Comparison of ENCODE assay signal across 20 cellular contexts in genomic region chr17:18004345-18004744, GRCh38. TPM values are rescaled to one million over a fixed set of nuclear protein-coding genes. Genes with fewer than 3 reads are reported as not detected.
DNase-seq lines count a peak whose midpoint lies in the region; ATAC-seq and TF ChIP-seq lines count a peak whose summit lies in the region.
"Had no signal": no experiment of that assay in that cellular context is flagged by ENCODE, and none has a peak within 500 bp of the region (broad histone marks: within the 10 kb centered on the region; RNA-seq: fewer than 3 reads in every experiment).

No MANE protein-coding gene starts in this region.

- 95% methylated on average over 3 of the region's 9 CpGs; no CpG with 5 or more reads in 1 of the 2 experiments for WGBS in IMR-90 (ENCODE audit: extremely low coverage in 2 of 2, insufficient read length in 1 of 2), 2 experiments

- H3K27ac Mint-ChIP-seq in CD4-positive, alpha-beta memory T cell: no peak overlapping the region
- H3K27ac Mint-ChIP-seq: activated CD4-positive, alpha-beta T cell treated with anti-CD3 and anti-CD28 coated beads, Interleukin-2, amount 10 ng/mL, durations not matched to agents 24 days and 14 days; activated T-helper 2 cell treated with anti-CD3 and anti-CD28 coated beads, Interferon-gamma antibody, Interleukin-2, Interleukin-4, amounts not matched to agents 10 μg/mL and 5 μg/mL and 100 μg/mL, durations not matched to agents 14 hours and 24 hours and 36 hours; natural killer cell had no signal

- in situ Hi-C loops in IMR-90 (cut with MboI; ENCODE audit: low sequenced_read_pairs): no loop called here

- no peak overlapping the region for H3K18ac ChIP-seq in IMR-90 (ENCODE audit: low read depth, low read length)

- H3K27me3 ChIP-seq in BLaER1 (no peaks in the 10 kb centered on the region), IMR-90 (ENCODE audit: control insufficient read depth, insufficient read depth, low read length) (no peaks in the 10 kb centered on the region)
- H3K27me3 ChIP-seq in CD4-positive, alpha-beta memory T cell (ENCODE audit: insufficient read depth, low read length): no peaks in the 10 kb centered on the region
- H3K27me3 ChIP-seq: body of pancreas, tibial artery had no signal

- H4K20me1 ChIP-seq in BLaER1 (no peaks in the 10 kb centered on the region), IMR-90 (ENCODE audit: insufficient read depth, low read length) (no peaks in the 10 kb centered on the region)

- intact Hi-C loops in IMR-90 (cut with micrococcal nuclease): no loop called here
- intact Hi-C loops in CD4-positive, alpha-beta memory T cell (cut with micrococcal nuclease): no loop called here

- H3K14ac ChIP-seq in IMR-90 (replicated peaks; ENCODE audit: low read depth, low read length): no peak overlapping the region; the same call in 1 of the 2 replicates

- no peak overlapping the region for H3K56ac ChIP-seq in IMR-90 (ENCODE audit: extremely low read depth, insufficient read depth, low read length)

- H2AK9ac ChIP-seq in IMR-90 (replicated peaks; ENCODE audit: low read depth, low read length, poor library complexity): no peak overlapping the region

- H3K4me3 ChIP-seq in BLaER1: no peak overlapping the region
- no peak overlapping the region for H3K4me3 ChIP-seq in IMR-90 (ENCODE audit: insufficient read depth, low read depth, low read length)
- H3K4me3 ChIP-seq in CD4-positive, alpha-beta memory T cell (ENCODE audit: low read length in 2 of 2): no peak overlapping the region
- H3K4me3 ChIP-seq: body of pancreas, tibial artery had no signal

- H3K4me1 Mint-ChIP-seq in CD4-positive, alpha-beta memory T cell: peaks cover 0 to 2% (median 0%) of the 10 kb centered on the region in 4 donors

- H3K4me2 ChIP-seq in BLaER1 (peak overlapping the region; percentile 66; the same call in 1 of the 2 replicates), IMR-90 (ENCODE audit: low read depth, low read length) (no peak overlapping the region)

- H3K9me3 ChIP-seq in BLaER1: no peaks in the 10 kb centered on the region
- H3K9me3 ChIP-seq in IMR-90 (ENCODE audit: control insufficient read depth, insufficient read depth, low read length): no peaks in the 10 kb centered on the region
- H3K9me3 ChIP-seq in CD4-positive, alpha-beta memory T cell (ENCODE audit: control insufficient read depth in 1 of 2, low read length in 2 of 2): no peaks in the 10 kb centered on the region
- H3K9me3 ChIP-seq: body of pancreas, tibial artery had no signal

- H3K4me1 ChIP-seq in BLaER1 (peaks cover 45% of the 10 kb centered on the region), IMR-90 (ENCODE audit: control insufficient read depth, insufficient read depth, low read length) (peaks cover 10% of the 10 kb centered on the region)
- no peaks in the 10 kb centered on the region for H3K4me1 ChIP-seq in CD4-positive, alpha-beta memory T cell (ENCODE audit: insufficient read depth, low read length)
- H3K4me1 ChIP-seq: body of pancreas, tibial artery had no signal

- peaks cover 22% of the 10 kb centered on the region for H3K36me3 ChIP-seq in BLaER1
- no peaks in the 10 kb centered on the region; the same call in 1 of the 2 replicates for H3K36me3 ChIP-seq in IMR-90 (ENCODE audit: control insufficient read depth, insufficient read depth, low read length)
- H3K36me3 ChIP-seq in CD4-positive, alpha-beta memory T cell (ENCODE audit: insufficient read depth, low read length): no peaks in the 10 kb centered on the region

- dilution Hi-C loops in IMR-90 (cut with HindIII; ENCODE audit: low sequenced_read_pairs, unreplicated experiment): no loop called here

- DNase-seq in IMR-90: peak; percentile 52
- DNase-seq in NCI-H2171 treated with DMSO at 0.1 percent for 48 hours (lab: John Stamatoyannopoulos, UW): peak; percentile 79
- DNase-seq in SHP77 treated with DMSO at 0.1 percent for 48 hours (lab: John Stamatoyannopoulos, UW): peak; percentile 96
- no peak for DNase-seq in CD4-positive, alpha-beta memory T cell
- no peak for DNase-seq in NCI-H774 (lab: John Stamatoyannopoulos, UW)
- DNase-seq: activated CD4-positive, alpha-beta T cell treated with anti-CD3 and anti-CD28 coated beads, Interleukin-2, amount 10 ng/mL, durations not matched to agents 24 days and 14 days; body of pancreas; GOT3; hippocampal formation; KG1; mesenchymal stem cell; natural killer cell; NK-92 treated with Interleukin-12 subunit alpha and Interleukin-12 subunit beta, amount 100 ng/mL, for 24 hours; stimulated activated CD4-positive, alpha-beta T cell treated with anti-CD3 and anti-CD28 coated beads, Interleukin-1b, Interleukin-23, amount 100 ng/mL, for 48 hours; stimulated activated naive CD4-positive, alpha-beta T cell treated with Interleukin-2 at 50 U/mL for 16 hours; tibial artery had no signal

- H2BK20ac ChIP-seq in IMR-90 (ENCODE audit: low read depth, low read length): no peak overlapping the region

- H3K4me3 Mint-ChIP-seq in CD4-positive, alpha-beta memory T cell: no peak overlapping the region
- H3K4me3 Mint-ChIP-seq: activated CD4-positive, alpha-beta T cell treated with anti-CD3 and anti-CD28 coated beads, Interleukin-2, amount 10 ng/mL, durations not matched to agents 24 days and 14 days; natural killer cell had no signal

- POLR2A ChIA-PET in IMR-90 (lab: Charles Lee; ENCODE audit: unreplicated experiment): no interaction called here
- POLR2A ChIA-PET in CD4-positive, alpha-beta memory T cell (lab: Charles Lee; ENCODE audit: partially characterized antibody): no interaction called here

- H2AFZ ChIP-seq in IMR-90 (replicated peaks; ENCODE audit: low read length, poor library complexity): no peak overlapping the region

- TF ChIP-seq POLR2A in IMR-90 (IDR thresholded peaks at IDR 0.05; ENCODE audit: low read depth, low read length): no peak
- no peak for TF ChIP-seq POLR2A in GM18505 (IDR thresholded peaks at IDR 0.05; ENCODE audit: borderline replicate concordance, extremely low read depth, insufficient read depth, insufficient read length)

- TF ChIP-seq CTCF in IMR-90 (conservative IDR thresholded peaks at IDR 0.05; ENCODE audit: low read depth, low read length): no peak

- ATAC-seq in IMR-90 (ENCODE audit: low read depth) (no peak), GM18505 (IDR thresholded peaks at IDR 0.05; ENCODE audit: unreplicated experiment) (no peak)
- no peak for ATAC-seq in activated CD4-positive, CD25-positive, alpha-beta regulatory T cell treated with anti-CD3 and anti-CD28 coated beads, Interleukin-2, amount 50 U/mL, for 24 hours
- ATAC-seq: body of pancreas, natural killer cell had no signal

- no peak overlapping the region for H4K5ac ChIP-seq in IMR-90 (ENCODE audit: low read depth, low read length)

- no peaks in the 10 kb centered on the region for H3K27me3 Mint-ChIP-seq in CD4-positive, alpha-beta memory T cell
- H3K27me3 Mint-ChIP-seq: activated CD4-positive, alpha-beta T cell treated with anti-CD3 and anti-CD28 coated beads, Interleukin-2, amount 10 ng/mL, durations not matched to agents 24 days and 14 days had no signal

- CTCF ChIA-PET in IMR-90 (lab: Yijun Ruan, JAX): interaction anchor here (0.7 to 0.9 kb wide), 2 partner anchors 29 to 111 kb away, joined by 3 to 5 read pairs; no protein-coding TSS in a partner anchor
- CTCF ChIA-PET in CD4-positive, alpha-beta memory T cell (lab: Charles Lee; ENCODE audit: partially characterized antibody): interaction anchor here (0.6 to 0.7 kb wide), 2 partner anchors 25 to 114 kb away, joined by 3 to 6 read pairs; no protein-coding TSS in a partner anchor

- BruUV-seq in IMR-90 (replicated peaks; lab: Mats Ljungman, UMichigan): no TSS peak

- H3K79me1 ChIP-seq in IMR-90 (ENCODE audit: low read depth in 1 of 2, low read length in 2 of 2): no peaks in the 10 kb centered on the region; a peak in 1 of 4 replicates

- H2BK120ac ChIP-seq in IMR-90 (ENCODE audit: low read depth, low read length): no peak overlapping the region

- peaks cover 29% of the 10 kb centered on the region for H3K9me1 ChIP-seq in IMR-90 (ENCODE audit: insufficient read depth, low read length)

- no peak overlapping the region for H4K91ac ChIP-seq in IMR-90 (ENCODE audit: insufficient read depth, low read depth, low read length)

- TF ChIP-seq RAD21 in IMR-90 (IDR thresholded peaks at IDR 0.05; ENCODE audit: low read length): no peak

- H3K9ac ChIP-seq in BLaER1 (no peak overlapping the region), IMR-90 (ENCODE audit: low read depth, low read length) (no peak overlapping the region)

- H3K27ac ChIP-seq in BLaER1 (no peak overlapping the region), IMR-90 (ENCODE audit: insufficient read depth, low read length) (no peak overlapping the region)
- no peak overlapping the region for H3K27ac ChIP-seq in CD4-positive, alpha-beta memory T cell (ENCODE audit: low read depth, low read length)
- H3K27ac ChIP-seq: body of pancreas, tibial artery had no signal

- no peak overlapping the region for H2AK5ac ChIP-seq in IMR-90 (ENCODE audit: low read depth, low read length)

- no peak overlapping the region for H3K23ac ChIP-seq in IMR-90 (ENCODE audit: low read depth, low read length)

- no peaks in the 10 kb centered on the region for H3K9me3 Mint-ChIP-seq in CD4-positive, alpha-beta memory T cell
- H3K9me3 Mint-ChIP-seq: activated CD4-positive, alpha-beta T cell treated with anti-CD3 and anti-CD28 coated beads, Interleukin-2, amount 10 ng/mL, durations not matched to agents 24 days and 14 days; activated T-helper 2 cell treated with anti-CD3 and anti-CD28 coated beads, Interferon-gamma antibody, Interleukin-2, Interleukin-4, amounts not matched to agents 10 μg/mL and 5 μg/mL and 100 μg/mL, durations not matched to agents 14 hours and 24 hours and 36 hours; natural killer cell had no signal

- no peak overlapping the region for H4K8ac ChIP-seq in IMR-90 (ENCODE audit: low read depth in 2 of 2, low read length in 2 of 2)

- peaks cover 11 to 26% of the 10 kb centered on the region in 2 donors for H3K36me3 Mint-ChIP-seq in CD4-positive, alpha-beta memory T cell
- H3K36me3 Mint-ChIP-seq: natural killer cell had no signal

- H3K4ac ChIP-seq in IMR-90 (ENCODE audit: low read depth, low read length): no peak overlapping the region

- H2BK5ac ChIP-seq in IMR-90 (ENCODE audit: low read depth, low read length, poor library complexity, severe bottlenecking): no peak overlapping the region

- no peak overlapping the region for H2BK15ac ChIP-seq in IMR-90 (ENCODE audit: low read depth, low read length)

RNA-seq across cellular contexts. Expression of gene DRC3, which starts 31.7 kb away (rescaled TPM):
- 0.28 and 0.72 TPM in 2 replicates for total RNA-seq in IMR-90 (2012; rRNA removed)
- polyA plus RNA-seq in IMR-90 (2012; rRNA removed): 0.23 and 0.55 TPM in 2 replicates
- 0.12 and 0.30 TPM in 2 replicates for polyA plus RNA-seq in IMR-90 (2012; cell fraction: cytosol; rRNA removed)
- polyA plus RNA-seq in IMR-90 (2012; cell fraction: nucleus; rRNA removed; ENCODE audit: low replicate concordance): 1.1 and 1.8 TPM in 2 replicates
- under 1 TPM; 0.64 to 0.67 TPM for total RNA-seq in CD4-positive, alpha-beta memory T cell
- polyA plus RNA-seq in CD4-positive, alpha-beta memory T cell: under 1 TPM in 1 of 2 donors, not detected in 1; 0.24 TPM
- total RNA-seq: activated T-helper 2 cell treated with anti-CD3 and anti-CD28 coated beads, Interferon-gamma antibody, Interleukin-2, Interleukin-4, amounts not matched to agents 10 μg/mL and 5 μg/mL and 100 μg/mL, durations not matched to agents 14 hours and 24 hours and 36 hours had no signal

RNA-seq across cellular contexts. Expression of gene TOM1L2, which starts 32.1 kb away (rescaled TPM):
- 23.3 and 34.4 TPM in 2 replicates for total RNA-seq in IMR-90 (2012; rRNA removed)
- 51.7 and 54.3 TPM in 2 replicates for polyA plus RNA-seq in IMR-90 (2012; rRNA removed)
- polyA plus RNA-seq in IMR-90 (2012; cell fraction: cytosol; rRNA removed): 33.4 and 54.4 TPM in 2 replicates
- 144 and 187 TPM in 2 replicates for polyA plus RNA-seq in IMR-90 (2012; cell fraction: nucleus; rRNA removed; ENCODE audit: low replicate concordance)
- 10 to 100 TPM; 59.4 to 63.1 TPM for total RNA-seq in CD4-positive, alpha-beta memory T cell
- polyA plus RNA-seq in CD4-positive, alpha-beta memory T cell: 10 to 100 TPM in 1 of 2 donors, 1 to 10 TPM in 1; 1.6 to 12.0 TPM

RNA-seq across cellular contexts. Expression of gene ATPAF2, which starts 34.6 kb away (rescaled TPM):
- total RNA-seq in IMR-90 (2012; rRNA removed): 14.2 and 27.6 TPM in 2 replicates
- 19.5 and 21.9 TPM in 2 replicates for polyA plus RNA-seq in IMR-90 (2012; rRNA removed)
- polyA plus RNA-seq in IMR-90 (2012; cell fraction: cytosol; rRNA removed): 28.8 and 54.4 TPM in 2 replicates
- 31.6 and 48.8 TPM in 2 replicates for polyA plus RNA-seq in IMR-90 (2012; cell fraction: nucleus; rRNA removed; ENCODE audit: low replicate concordance)
- total RNA-seq in CD4-positive, alpha-beta memory T cell: 10 to 100 TPM; 24.1 to 24.3 TPM
- 10 to 100 TPM; 16.6 to 18.0 TPM for polyA plus RNA-seq in CD4-positive, alpha-beta memory T cell

RNA-seq across cellular contexts. Expression of gene GID4, which starts 34.9 kb away (rescaled TPM):
- 3.9 and 5.0 TPM in 2 replicates for total RNA-seq in IMR-90 (2012; rRNA removed)
- 4.2 and 5.6 TPM in 2 replicates for polyA plus RNA-seq in IMR-90 (2012; rRNA removed)
- 3.1 and 3.3 TPM in 2 replicates for polyA plus RNA-seq in IMR-90 (2012; cell fraction: cytosol; rRNA removed)
- polyA plus RNA-seq in IMR-90 (2012; cell fraction: nucleus; rRNA removed; ENCODE audit: low replicate concordance): 2.6 and 5.1 TPM in 2 replicates
- 10 to 100 TPM; 11.1 to 13.1 TPM for total RNA-seq in CD4-positive, alpha-beta memory T cell
- polyA plus RNA-seq in CD4-positive, alpha-beta memory T cell: 1 to 10 TPM; 6.5 to 8.4 TPM

Comparison
In these comparisons a context has a peak if more than half of its experiments do, and no peak if none do; other contexts are left out.
1. DNase-seq: peak in IMR-90 (single experiment), NCI-H2171 treated with DMSO at 0.1 percent for 48 hours (single experiment) and SHP77 treated with DMSO at 0.1 percent for 48 hours (single experiment); none in CD4-positive, alpha-beta memory T cell (0 of 5) and NCI-H774 (single experiment).